Comparison of ENCODE assay signal across 8 cellular contexts in genomic region chr4:101205878-101206277, GRCh38.
A peak's percentile ranks its signal among the peaks of the same experiment; 100 is the strongest.
DNase-seq lines count a peak whose midpoint lies in the region; ATAC-seq lines count a peak whose summit lies in the region.

No MANE protein-coding gene starts in this region.

- H2AFZ ChIP-seq in ACC112 (ENCODE audit: low read length, unreplicated experiment) = no peak overlapping the region

- no peak overlapping the region for H3K4me3 ChIP-seq in ACC112 (ENCODE audit: low read depth, low read length)
- no peak overlapping the region for H3K4me3 ChIP-seq in H7 (ENCODE audit: insufficient read depth, low read depth, low read length)

- peaks cover 40% of the 10 kb centered on the region for H3K79me2 ChIP-seq in ACC112 (ENCODE audit: control insufficient read depth, insufficient read depth, low read length, unreplicated experiment)

- H3K36me3 ChIP-seq in ACC112 (ENCODE audit: insufficient read depth, low read length) = no peaks in the 10 kb centered on the region
- no peaks in the 10 kb centered on the region for H3K36me3 ChIP-seq in H7 (replicated peaks; ENCODE audit: control insufficient read depth, insufficient read depth, low read length)

- peak; percentile 97 for ATAC-seq in GM19452 (IDR thresholded peaks at IDR 0.05; ENCODE audit: unreplicated experiment)
- peak; percentile 93 for ATAC-seq in HG03460 (IDR thresholded peaks at IDR 0.05; ENCODE audit: unreplicated experiment)

- peaks cover 29% of the 10 kb centered on the region for H3K4me1 ChIP-seq in ACC112 (ENCODE audit: control insufficient read depth, insufficient read depth, low read length, unreplicated experiment)

- peak; percentile 58 for DNase-seq in activated CD8-positive, alpha-beta memory T cell treated with anti-CD3 and anti-CD28 coated beads, Interleukin-2, amount 50 U/mL, for 48 hours
- peak; percentile 11 for DNase-seq in medulla oblongata (ENCODE audit: extremely low spot score)
- DNase-seq in H7 = no peak
- no peak for DNase-seq in DMS153 (lab: John Stamatoyannopoulos, UW)
- no peak for DNase-seq in D341Med (ENCODE audit: low spot score)

- H3K27ac ChIP-seq in ACC112 (ENCODE audit: low read depth, low read length) = peak overlapping the region; percentile 8; the same call in 1 of the 2 replicates

- H3K27me3 ChIP-seq in ACC112 (ENCODE audit: insufficient read depth, low read length) = no peaks in the 10 kb centered on the region
- no peaks in the 10 kb centered on the region for H3K27me3 ChIP-seq in H7 (ENCODE audit: control insufficient read depth, insufficient read depth, low read length)

Comparison
In these comparisons a context has a peak if more than half of its experiments do, and no peak if none do; other contexts are left out.
1. DNase-seq: peak in activated CD8-positive, alpha-beta memory T cell treated with anti-CD3 and anti-CD28 coated beads, Interleukin-2, amount 50 U/mL, for 48 hours (single experiment) and medulla oblongata (single experiment); none in H7 (single experiment), DMS153 (single experiment) and D341Med (single experiment).